ENCODE assay signal across 9 cellular contexts in the genomic region with DNA sequence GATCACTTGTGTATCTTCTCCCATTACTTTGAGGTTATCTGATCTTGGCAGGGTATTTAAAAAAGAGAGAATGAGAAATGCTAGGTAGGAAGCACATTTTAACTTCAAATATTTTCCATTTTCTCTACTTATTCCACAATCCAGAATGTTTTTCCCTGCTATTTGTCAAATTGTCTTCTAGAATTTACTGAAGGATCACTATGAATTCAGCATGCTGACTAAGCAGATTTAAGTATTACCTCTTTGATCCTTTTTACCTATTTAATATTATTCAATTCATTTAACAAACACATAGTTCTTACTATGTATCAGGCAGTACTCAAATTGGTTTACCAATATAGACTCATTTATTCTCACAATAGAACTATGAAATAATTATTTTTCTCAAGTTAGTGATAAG.
"Had no signal": no experiment of that assay in that cellular context is flagged by ENCODE, and none has a peak within 500 bp of the region (broad histone marks: within the 10 kb centered on the region; RNA-seq: fewer than 3 reads in every experiment).

No MANE protein-coding gene starts in this region.

- H3K27ac Mint-ChIP-seq: HFFc6 had no signal

- H3K4me3 Mint-ChIP-seq: HFFc6 had no signal

- DNase-seq: GM23248, H7, HFFc6, Karpas-422, KBM-7 had no signal

- FAIRE-seq: HTR-8/SVneo had no signal

- H3K4me1 ChIP-seq: HAP-1 had no signal

- H3K9me3 ChIP-seq: HAP-1 had no signal

- H2AFZ ChIP-seq: GM23248 had no signal

- H3K9ac ChIP-seq: GM23248, KMS-11 had no signal

- H3K36me3 ChIP-seq: HAP-1 had no signal

- H3K4me3 ChIP-seq: GM23248, HAP-1 had no signal

- H3K4me2 ChIP-seq: KMS-11 had no signal

- ATAC-seq: HCT116 had no signal

- H3K27ac ChIP-seq: GM23248, KMS-11 had no signal
